Comparison of ENCODE assay signal across 9 cellular contexts in the genomic region with DNA sequence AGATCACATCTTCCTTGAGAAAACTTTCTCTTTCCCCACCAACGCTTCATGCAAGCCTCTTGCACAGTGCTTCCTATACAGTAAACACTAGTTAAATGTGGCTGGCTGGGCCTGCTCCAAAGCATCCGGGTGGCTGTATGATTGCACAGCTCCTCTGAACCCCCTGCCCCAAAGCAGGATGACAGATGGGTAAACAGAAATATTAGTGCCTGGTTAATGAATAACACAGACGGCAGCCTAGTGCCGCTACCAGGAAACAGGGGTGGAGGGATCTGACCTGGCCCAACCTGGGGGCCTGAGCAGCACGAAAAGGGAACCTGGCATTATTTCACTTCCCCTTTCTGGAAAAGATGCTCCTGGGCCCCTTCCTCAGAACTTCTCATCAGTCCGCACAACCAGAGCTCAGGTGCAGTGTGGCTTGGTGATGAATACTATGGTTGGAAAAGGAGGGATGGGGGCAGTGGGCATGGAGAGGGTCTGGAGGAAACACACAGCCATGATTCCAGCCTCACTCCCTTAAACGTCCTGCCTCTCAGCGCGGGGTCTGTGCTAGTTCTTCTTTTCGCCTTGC. TPM values are rescaled to one million over a fixed set of nuclear protein-coding genes. Genes with fewer than 3 reads are reported as not detected.
DNase-seq lines count a peak whose midpoint lies in the region; ATAC-seq, FAIRE-seq and TF ChIP-seq lines count a peak whose summit lies in the region.
"Had no signal": no experiment of that assay in that cellular context is flagged by ENCODE, and none has a peak within 500 bp of the region (broad histone marks: within the 10 kb centered on the region; RNA-seq: fewer than 3 reads in every experiment).

No MANE protein-coding gene starts in this region.

- no peaks in the 10 kb centered on the region for H3K27me3 Mint-ChIP-seq in CD8-positive, alpha-beta T cell (ENCODE audit: low read depth)
- H3K27me3 Mint-ChIP-seq: effector memory CD8-positive, alpha-beta T cell had no signal

- peak overlapping the region; percentile 81 for H3K9ac ChIP-seq in adipocyte (ENCODE audit: low read length)

- no peak overlapping the region for H3K4me3 ChIP-seq in HL-60 (replicated peaks; ENCODE audit: insufficient read depth, low read length)
- H3K4me3 ChIP-seq in adipocyte (ENCODE audit: low read length): peak overlapping the region; percentile 56
- no peak overlapping the region for H3K4me3 ChIP-seq in thymus (ENCODE audit: low read length)
- no peak overlapping the region for H3K4me3 ChIP-seq in CD8-positive, alpha-beta T cell (ENCODE audit: low read depth, low read length)

- intact Hi-C loops in CD8-positive, alpha-beta T cell (cut with DNase I, micrococcal nuclease): no loop called here

- H3K4me1 Mint-ChIP-seq in CD8-positive, alpha-beta T cell (ENCODE audit: low read depth): peaks cover 34% of the 10 kb centered on the region

- H3K4me1 ChIP-seq in adipocyte (ENCODE audit: control insufficient read depth, insufficient read depth, low read length) (peaks cover 22% of the 10 kb centered on the region), thymus (ENCODE audit: control insufficient read depth, insufficient read depth, low read length) (no peaks in the 10 kb centered on the region)
- peaks cover 28% of the 10 kb centered on the region for H3K4me1 ChIP-seq in CD8-positive, alpha-beta T cell (ENCODE audit: insufficient read depth, low read length)

- POLR2A ChIA-PET in CD8-positive, alpha-beta T cell (lab: Charles Lee): no interaction called here

- CTCF ChIA-PET in CD8-positive, alpha-beta T cell (lab: Charles Lee): interaction anchor here (1.6 to 2.3 kb wide), 3 partner anchors 10 to 106 kb away, joined by 5 to 9 read pairs (median 8); no protein-coding TSS in a partner anchor

- H3K9me3 ChIP-seq in adipocyte (ENCODE audit: control insufficient read depth, low read length) (no peaks in the 10 kb centered on the region), thymus (ENCODE audit: control insufficient read depth) (no peaks in the 10 kb centered on the region)
- no peaks in the 10 kb centered on the region for H3K9me3 ChIP-seq in CD8-positive, alpha-beta T cell (ENCODE audit: low read length)

- no peaks in the 10 kb centered on the region for H3K36me3 Mint-ChIP-seq in CD8-positive, alpha-beta T cell

- no peak for TF ChIP-seq CTCF in HL-60 (IDR thresholded peaks at IDR 0.05; ENCODE audit: insufficient read depth, low read length)
- no peak for TF ChIP-seq CTCF in CD8-positive, alpha-beta T cell (IDR thresholded peaks at IDR 0.05)

- WGBS in thymus: 40% methylated on average over 10 of the region's 10 CpGs

- FAIRE-seq in GM19239 (lab: Jason Lieb, UNC): peak; percentile 99

- H3K4me3 Mint-ChIP-seq in CD8-positive, alpha-beta T cell: no peak overlapping the region
- H3K4me3 Mint-ChIP-seq: effector memory CD8-positive, alpha-beta T cell had no signal

- H3K36me3 ChIP-seq in adipocyte (ENCODE audit: control insufficient read depth, insufficient read depth, low read length, severe bottlenecking) (no peaks in the 10 kb centered on the region), thymus (ENCODE audit: control insufficient read depth, insufficient read depth) (no peaks in the 10 kb centered on the region)
- H3K36me3 ChIP-seq in CD8-positive, alpha-beta T cell (ENCODE audit: insufficient read depth, low read length): no peaks in the 10 kb centered on the region

- no peaks in the 10 kb centered on the region for H3K27me3 ChIP-seq in HL-60 (ENCODE audit: insufficient read depth, poor library complexity, severe bottlenecking)
- H3K27me3 ChIP-seq in adipocyte (replicated peaks; ENCODE audit: control insufficient read depth, insufficient read depth, low read length): no peaks in the 10 kb centered on the region
- no peaks in the 10 kb centered on the region for H3K27me3 ChIP-seq in thymus (ENCODE audit: control insufficient read depth, insufficient read depth)
- H3K27me3 ChIP-seq in CD8-positive, alpha-beta T cell (ENCODE audit: insufficient read depth, low read length): no peaks in the 10 kb centered on the region

- H3K27ac ChIP-seq in HL-60 (replicated peaks) (peak overlapping the region; percentile 42), thymus (ENCODE audit: low read depth) (peak overlapping the region; percentile 20)
- H3K27ac ChIP-seq in CD8-positive, alpha-beta T cell (ENCODE audit: low read depth, low read length): no peak overlapping the region

- no peak overlapping the region for H3K27ac Mint-ChIP-seq in CD8-positive, alpha-beta T cell

- no peak for ATAC-seq in GM21723 (IDR thresholded peaks at IDR 0.05; ENCODE audit: unreplicated experiment)
- ATAC-seq in CD8-positive, alpha-beta T cell: no peak
- ATAC-seq: effector memory CD8-positive, alpha-beta T cell had no signal

- H3K9me3 Mint-ChIP-seq in CD8-positive, alpha-beta T cell: no peaks in the 10 kb centered on the region
- H3K9me3 Mint-ChIP-seq: effector memory CD8-positive, alpha-beta T cell had no signal

- DNase-seq in GM19239 (ENCODE audit: insufficient read length, low spot score) (no peak), HL-60 (ENCODE audit: low read depth in 1 of 2, low spot score in 1 of 2) (peak; percentile 64), adipocyte (ENCODE audit: low read depth) (no peak), NCI-H774 (lab: John Stamatoyannopoulos, UW) (no peak)
- DNase-seq in stimulated activated naive CD4-positive, alpha-beta T cell treated with Interleukin-2 at 50 U/mL for 16 hours (lab: John Stamatoyannopoulos, UW): no peak
- DNase-seq in CD8-positive, alpha-beta T cell: no peak
- DNase-seq: effector memory CD8-positive, alpha-beta T cell had no signal

RNA-seq across cellular contexts. Expression of gene FFAR2, which starts 10.8 kb away (rescaled TPM):
- polyA plus RNA-seq in thymus: 1.1 TPM
- total RNA-seq in CD8-positive, alpha-beta T cell: under 1 TPM in 1 of 2 experiments, not detected in 1; 0.17 TPM

RNA-seq across cellular contexts. Expression of gene KRTDAP, which starts 31.4 kb away (rescaled TPM):
- polyA plus RNA-seq in thymus: 523 TPM
- not detected for total RNA-seq in CD8-positive, alpha-beta T cell

RNA-seq across cellular contexts. Expression of gene DMKN, which starts 54.5 kb away (rescaled TPM):
- polyA plus RNA-seq in thymus: 175 TPM
- total RNA-seq in CD8-positive, alpha-beta T cell: 1 to 10 TPM; 1.5 to 1.9 TPM

Comparison
In these comparisons a context has a peak if more than half of its experiments do, and no peak if none do; other contexts are left out.
1. DNase-seq: peak in HL-60 (2 of 2); none in GM19239 (single experiment), adipocyte (single experiment), NCI-H774 (single experiment), stimulated activated naive CD4-positive, alpha-beta T cell treated with Interleukin-2 at 50 U/mL for 16 hours (single experiment) and CD8-positive, alpha-beta T cell (0 of 7).